23 cellular contexts compared by ENCODE assay signal in the genomic region with DNA sequence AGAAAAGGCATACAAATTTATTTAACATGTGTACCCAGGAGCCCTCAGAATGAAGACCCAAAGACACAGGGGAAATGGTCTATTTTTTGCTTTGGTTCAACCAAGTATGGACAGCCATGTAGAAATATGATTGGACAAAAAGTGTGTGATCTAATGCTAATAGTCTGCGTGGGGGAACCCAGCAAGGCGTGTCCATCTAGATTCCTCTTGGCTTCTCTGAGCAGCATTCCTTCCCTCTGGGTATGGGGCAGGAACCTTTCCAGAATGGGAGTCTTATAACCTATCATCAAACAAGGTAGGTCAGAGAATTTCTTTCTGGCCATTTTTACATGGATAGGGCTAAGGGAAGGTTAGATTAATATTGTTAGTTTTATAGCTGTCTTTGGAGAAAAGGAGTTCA.
"Had no signal": no experiment of that assay in that cellular context is flagged by ENCODE, and none has a peak within 500 bp of the region (broad histone marks: within the 10 kb centered on the region; RNA-seq: fewer than 3 reads in every experiment).

No MANE protein-coding gene starts in this region.

- FAIRE-seq: colon, frontal cortex, kidney had no signal

- H3K9me3 ChIP-seq: prostate gland, thyroid gland had no signal

- H3K36me3 ChIP-seq: neural progenitor cell, prostate gland, right atrium auricular region, stomach, thyroid gland, upper lobe of left lung, uterus had no signal

- DNase-seq: dorsolateral prefrontal cortex; effector CD4-positive, alpha-beta T cell; head of caudate nucleus; kidney; mucosa of descending colon; naive B cell; stimulated activated CD4-positive, alpha-beta T cell treated with anti-CD3 and anti-CD28 coated beads, Interleukin-2, amount 100 ng/mL, for 24 hours; stimulated activated CD4-positive, alpha-beta T cell treated with anti-CD3 and anti-CD28 coated beads, Interleukin-4, amount 100 ng/mL, for 24 hours; stimulated activated naive CD4-positive, alpha-beta T cell treated with Interleukin-2 at 50 U/mL for 16 hours; stomach; thyroid gland; upper lobe of left lung; uterus had no signal

- ATAC-seq: left lobe of liver; mucosa of descending colon; natural killer cell treated with Interleukin-12 subunit alpha and Interleukin-12 subunit beta and Interleukin-15 and Interleukin-18, amount 100 ng/mL, for 72 hours; sciatic nerve; stimulated activated effector memory CD8-positive, alpha-beta T cell treated with anti-CD3 and anti-CD28 coated beads, Interleukin-12 subunit alpha, Interleukin-12 subunit beta, amount 100 ng/mL, for 72 hours had no signal

- H2AFZ ChIP-seq: neural progenitor cell had no signal

- H3K4me3 ChIP-seq: dorsolateral prefrontal cortex, lung, mucosa of descending colon, neural progenitor cell, prostate gland, right atrium auricular region, stomach, thyroid gland, upper lobe of left lung, uterus had no signal

- H3K27me3 ChIP-seq: dorsolateral prefrontal cortex, neural progenitor cell, right atrium auricular region, stomach, thyroid gland, upper lobe of left lung, uterus had no signal

- H3K9ac ChIP-seq: neural progenitor cell had no signal

- H3K4me1 ChIP-seq: prostate gland, right atrium auricular region, stomach, thyroid gland, upper lobe of left lung, uterus had no signal

- H3K27ac ChIP-seq: dorsolateral prefrontal cortex, neural progenitor cell, prostate gland, right atrium auricular region, stomach, thyroid gland, upper lobe of left lung, uterus had no signal

- H3K4me2 ChIP-seq: neural progenitor cell had no signal
